1 cellular context compared by ENCODE assay signal in genomic region chr1:16046865-16047264, GRCh38.
TF ChIP-seq lines count a peak whose summit lies in the region.

No MANE protein-coding gene starts in this region.

TF ChIP-seq in K562, 482 proteins besides CTCF, POLR2A, EP300 and RAD21:
- TF ChIP-seq ATF3 (IDR thresholded peaks at IDR 0.05) (peak; percentile 54), ATF3 (CRISPR knock-in tag; conservative IDR thresholded peaks at IDR 0.05) (no peak), PRDM10 (IDR thresholded peaks at IDR 0.05; ENCODE audit: partially characterized antibody) (peak; percentile 58), BRCA1 (IDR thresholded peaks at IDR 0.05) (no peak), BRCA1 (CRISPR knock-in tag; IDR thresholded peaks at IDR 0.05) (no peak), KDM1A (IDR thresholded peaks at IDR 0.05) (peak in 1 of 2 experiments; percentile 26; a peak in 1 of 4 replicates)
